In genomic region chr14:71855399-71856036, GRCh38 we compare ENCODE assay signal across 8 cellular contexts.
DNase-seq lines count a peak whose midpoint lies in the region; ATAC-seq and TF ChIP-seq lines count a peak whose summit lies in the region.

No MANE protein-coding gene starts in this region.

- peak; percentile 68 for ATAC-seq in aorta (ENCODE audit: low FRiP score)

- H3K27ac ChIP-seq in C4-2B: no peak overlapping the region
- no peak overlapping the region for H3K27ac ChIP-seq in aorta (ENCODE audit: low read depth in 1 of 2, low read length in 2 of 2)

- peak; percentile 2 for DNase-seq in GOT3 (lab: John Stamatoyannopoulos, UW)
- DNase-seq in NCI-H82 (lab: John Stamatoyannopoulos, UW): peak; percentile 83
- peak; percentile 85 for DNase-seq in activated CD8-positive, alpha-beta memory T cell treated with anti-CD3 and anti-CD28 coated beads, Interleukin-2, amount 50 U/mL, for 48 hours
- DNase-seq in fibroblast of peridontal ligament (ENCODE audit: extremely low read depth): peak; percentile 79
- DNase-seq in non-pigmented ciliary epithelial cell (ENCODE audit: low read depth): peak; percentile 27
- peak; percentile 73 to 90 for DNase-seq in aorta
- DNase-seq in stimulated activated naive CD4-positive, alpha-beta T cell treated with Interleukin-2 at 50 U/mL for 16 hours (lab: John Stamatoyannopoulos, UW): no peak

- no peaks in the 10 kb centered on the region for H3K4me1 ChIP-seq in aorta (ENCODE audit: control insufficient read depth in 1 of 2, insufficient read depth in 2 of 2, low read length in 2 of 2)

- intact Hi-C loops in aorta (cut with DNase I): loop anchor here (2.0 to 10.0 kb wide), 2 partner anchors 719 to 721 kb away; no protein-coding TSS in a partner anchor

- TF ChIP-seq CTCF in C4-2B (conservative IDR thresholded peaks at IDR 0.05): peak; percentile 91

- H3K36me3 ChIP-seq in aorta (ENCODE audit: control insufficient read depth in 1 of 2, insufficient read depth in 2 of 2, low read length in 1 of 2): no peaks in the 10 kb centered on the region

- no peaks in the 10 kb centered on the region for H3K9me3 ChIP-seq in aorta (ENCODE audit: control insufficient read depth, low read length)

- no peaks in the 10 kb centered on the region for H3K27me3 ChIP-seq in aorta (ENCODE audit: control insufficient read depth in 1 of 2, insufficient read depth in 2 of 2, low read length in 1 of 2)

- 100% methylated on average over 1 of the region's 1 CpG for WGBS in aorta, 2 donors

- no peak overlapping the region for H3K4me3 ChIP-seq in aorta (ENCODE audit: low read length in 2 of 2)
